Comparison of ENCODE assay signal across 8 cellular contexts in the genomic region with DNA sequence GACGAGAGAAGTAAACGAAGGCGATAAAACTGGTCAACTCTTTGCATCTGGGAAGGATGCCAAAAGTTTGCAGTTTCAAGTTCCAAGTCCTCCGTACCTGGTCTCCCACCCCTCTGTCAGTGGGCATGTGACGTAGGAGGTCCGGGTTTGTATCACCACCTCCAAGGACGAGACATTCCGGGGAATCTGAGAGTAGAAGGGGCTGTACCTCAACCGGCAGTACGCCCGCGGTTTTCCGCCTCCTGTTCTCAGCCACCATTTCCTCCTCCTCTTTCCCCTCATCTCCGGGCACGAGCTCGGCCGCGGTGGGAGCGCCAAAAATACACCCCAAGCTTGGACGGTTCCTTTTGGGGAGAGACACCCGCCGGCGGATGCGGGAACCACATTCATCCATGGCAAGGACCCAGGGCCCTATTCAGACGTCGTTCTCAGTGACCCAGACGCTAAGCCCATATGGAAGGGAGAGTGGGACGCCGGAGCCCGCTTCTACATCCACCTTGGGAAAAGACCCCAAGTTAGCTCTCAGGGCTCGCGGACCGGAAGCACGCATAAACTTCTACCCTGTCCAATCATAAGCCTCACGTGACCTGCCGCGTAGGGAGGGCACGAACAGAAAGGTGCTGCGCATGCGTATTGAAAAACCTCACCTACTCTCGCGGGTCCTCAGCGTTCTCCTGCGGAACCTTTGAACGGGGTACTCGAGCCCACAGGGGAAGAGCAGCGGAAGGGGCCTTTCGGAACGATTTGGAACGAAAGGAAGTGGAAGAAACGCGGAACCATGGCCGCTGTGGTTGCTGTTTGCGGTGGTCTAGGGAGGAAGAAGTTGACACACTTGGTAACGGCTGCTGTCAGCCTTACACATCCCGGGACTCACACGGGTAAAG. TPM values are rescaled to one million over a fixed set of nuclear protein-coding genes. Genes with fewer than 3 reads are reported as not detected.
DNase-seq lines count a peak whose midpoint lies in the region; ATAC-seq and TF ChIP-seq lines count a peak whose summit lies in the region.

Gene HELQ, minus strand, starts transcription at position 524 of the 884 bp plus-strand sequence. Its CDS starts 130 bp downstream, at position 394.
Gene MRPS18C, plus strand, starts transcription at position 759 of the 884 bp plus-strand sequence. Its CDS starts 20 bp downstream, at position 779.

- no peak for TF ChIP-seq CTCF in CD4-positive, alpha-beta T cell (IDR thresholded peaks at IDR 0.05)
- peak in 1 of 2 donors; percentile 14 for TF ChIP-seq CTCF in left lung (IDR thresholded peaks at IDR 0.05)

- H3K27me3 ChIP-seq in CD4-positive, alpha-beta T cell (ENCODE audit: control insufficient read depth, insufficient read depth, low read length): no peaks in the 10 kb centered on the region
- no peaks in the 10 kb centered on the region for H3K27me3 ChIP-seq in left lung

- H3K4me3 Mint-ChIP-seq in CD4-positive, alpha-beta T cell: peak within 1 kb of the TSS; percentile 99
- H3K4me3 Mint-ChIP-seq in dendritic cell treated with granulocyte-macrophage colony-stimulating factor and Interleukin-4, amounts not matched to agents 40 ng/mL and 50 ng/mL, for 4 days: peak within 1 kb of the TSS; percentile 92

- ATAC-seq in CD4-positive, alpha-beta T cell (ENCODE audit: poor library complexity): peak; percentile 86
- ATAC-seq in GM19397 (IDR thresholded peaks at IDR 0.05; ENCODE audit: unreplicated experiment) (peak; percentile 97), HG03571 (IDR thresholded peaks at IDR 0.05; ENCODE audit: unreplicated experiment) (peak; percentile 95), left lung (peak; percentile 97)

- no peaks in the 10 kb centered on the region for H3K27me3 Mint-ChIP-seq in CD4-positive, alpha-beta T cell
- no peaks in the 10 kb centered on the region for H3K27me3 Mint-ChIP-seq in dendritic cell treated with granulocyte-macrophage colony-stimulating factor and Interleukin-4, amounts not matched to agents 40 ng/mL and 50 ng/mL, for 4 days

- CTCF ChIA-PET in CD4-positive, alpha-beta T cell (lab: Charles Lee): interaction anchor here (0.7 to 1.7 kb wide), 3 partner anchors 30 to 1171 kb away, joined by 3 to 4 read pairs (median 3); no protein-coding TSS in a partner anchor

- peaks cover 90% of the 10 kb centered on the region for H3K36me3 Mint-ChIP-seq in CD4-positive, alpha-beta T cell (ENCODE audit: low read depth)
- H3K36me3 Mint-ChIP-seq in dendritic cell treated with granulocyte-macrophage colony-stimulating factor and Interleukin-4, amounts not matched to agents 40 ng/mL and 50 ng/mL, for 4 days (ENCODE audit: low read depth): peaks cover 66% of the 10 kb centered on the region

- peaks cover 70% of the 10 kb centered on the region for H3K4me1 Mint-ChIP-seq in CD4-positive, alpha-beta T cell (ENCODE audit: low read depth)
- H3K4me1 Mint-ChIP-seq in dendritic cell treated with granulocyte-macrophage colony-stimulating factor and Interleukin-4, amounts not matched to agents 40 ng/mL and 50 ng/mL, for 4 days (ENCODE audit: low read depth): peaks cover 25% of the 10 kb centered on the region

- intact Hi-C loops in CD4-positive, alpha-beta T cell (cut with DNase I, micrococcal nuclease): loop anchor here (1.0 to 10.0 kb wide), 10 partner anchors 27 to 1083 kb away; partner anchors contain the start of genes ABRAXAS1 (in 1 of the 2), COPS4 (in 1 of the 2), ENOPH1 (in 1 of the 2) and HNRNPD (in 1 of the 2)
- intact Hi-C loops in dendritic cell treated with granulocyte-macrophage colony-stimulating factor and Interleukin-4, amounts not matched to agents 40 ng/mL and 50 ng/mL, for 4 days (cut with micrococcal nuclease): loop anchor here (2.0 to 10.0 kb wide), 5 partner anchors 29 to 553 kb away; partner anchors contain the start of genes ABRAXAS1, COQ2, HPSE and THAP9
- intact Hi-C loops in left lung (cut with DNase I): no loop called here

- peak within 1 kb of the TSS; percentile 99 for H3K27ac ChIP-seq in CD4-positive, alpha-beta T cell (ENCODE audit: low read depth, low read length)
- H3K27ac ChIP-seq in left lung: peak within 1 kb of the TSS; percentile 95 to 96

- H3K9me3 ChIP-seq in CD4-positive, alpha-beta T cell (ENCODE audit: control insufficient read depth, low read length): no peaks in the 10 kb centered on the region
- H3K9me3 ChIP-seq in left lung: no peaks in the 10 kb centered on the region

- DNase-seq in CD4-positive, alpha-beta T cell: peak; percentile 85 to 97 (median 90)
- DNase-seq in NCI-H774 (lab: John Stamatoyannopoulos, UW) (peak; percentile 87), left lung (peak; percentile 92 to 98)
- DNase-seq in activated CD4-positive, alpha-beta T cell treated with anti-CD3 and anti-CD28 coated beads, Interleukin-2, amount 50 U/mL, for 4 hours: peak; percentile 92 to 93
- DNase-seq in stimulated activated CD4-positive, alpha-beta T cell treated with anti-CD3 and anti-CD28 coated beads, Interleukin-2, amount 100 ng/mL, for 48 hours: peak; percentile 86 to 91

- H3K9me3 Mint-ChIP-seq in CD4-positive, alpha-beta T cell: no peaks in the 10 kb centered on the region
- H3K9me3 Mint-ChIP-seq in dendritic cell treated with granulocyte-macrophage colony-stimulating factor and Interleukin-4, amounts not matched to agents 40 ng/mL and 50 ng/mL, for 4 days: no peaks in the 10 kb centered on the region

- H3K4me1 ChIP-seq in left lung: peaks cover 6 to 34% of the 10 kb centered on the region in 2 donors

- POLR2A ChIA-PET in CD4-positive, alpha-beta T cell (lab: Charles Lee): interaction anchor here (0.6 to 3.4 kb wide), 30 partner anchors 11 to 1171 kb away, joined by 3 to 67 read pairs (median 4); partner anchors contain the start of genes ABRAXAS1, CDS1, COPS4 and COQ2

- H3K36me3 ChIP-seq in left lung: peaks cover 0 to 50% of the 10 kb centered on the region in 2 donors

- H3K27ac Mint-ChIP-seq in CD4-positive, alpha-beta T cell: peak within 1 kb of the TSS; percentile 100
- peak within 1 kb of the TSS; percentile 98 for H3K27ac Mint-ChIP-seq in dendritic cell treated with granulocyte-macrophage colony-stimulating factor and Interleukin-4, amounts not matched to agents 40 ng/mL and 50 ng/mL, for 4 days

- H3K4me3 ChIP-seq in left lung: peak within 1 kb of the TSS; percentile 64 to 67

RNA-seq across cellular contexts. Expression of gene HELQ, which starts in this region (rescaled TPM):
- 10 to 100 TPM; 21.5 to 24.1 TPM for total RNA-seq in CD4-positive, alpha-beta T cell
- 10 to 100 TPM; 13.1 to 18.4 TPM for total RNA-seq in left lung

RNA-seq across cellular contexts. Expression of gene MRPS18C, which starts in this region (rescaled TPM):
- 10 to 100 TPM; 15.7 to 18.0 TPM for total RNA-seq in CD4-positive, alpha-beta T cell
- 10 to 100 TPM; 28.5 to 40.5 TPM for total RNA-seq in left lung

Comparison
In these comparisons a context has a peak if more than half of its experiments do, and no peak if none do; other contexts are left out.
1. Peak in every context shown above with its lines: DNase-seq, ATAC-seq, H3K4me3 ChIP-seq and H3K27ac ChIP-seq.
2. intact Hi-C loops: an anchor here in CD4-positive, alpha-beta T cell (1.0 to 10.0 kb wide) and dendritic cell treated with granulocyte-macrophage colony-stimulating factor and Interleukin-4, amounts not matched to agents 40 ng/mL and 50 ng/mL, for 4 days (2.0 to 10.0 kb wide); none called in left lung.